20 cellular contexts compared by ENCODE assay signal in the genomic region with DNA sequence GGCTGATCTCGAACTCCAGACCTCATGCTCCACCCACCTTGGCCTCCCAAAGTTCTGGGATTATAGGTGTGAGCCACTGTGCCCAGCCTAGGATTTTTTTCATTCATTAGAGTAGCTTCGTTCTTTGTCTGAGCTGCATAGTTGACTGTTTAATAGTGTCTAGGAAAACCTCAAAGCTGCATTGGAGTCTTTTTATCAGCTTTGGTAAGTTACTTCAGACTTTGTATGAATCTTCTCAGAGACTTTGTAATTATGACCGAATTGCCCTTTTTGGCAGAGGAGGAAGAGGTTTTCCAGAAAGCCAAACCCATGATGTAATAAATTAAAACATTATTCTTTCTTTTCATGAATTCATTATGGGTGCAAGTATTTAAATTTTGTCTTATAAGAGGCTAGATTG. TPM values are rescaled to one million over a fixed set of nuclear protein-coding genes. Genes with fewer than 3 reads are reported as not detected.
DNase-seq lines count a peak whose midpoint lies in the region; ATAC-seq, FAIRE-seq and TF ChIP-seq lines count a peak whose summit lies in the region.
"Had no signal": no experiment of that assay in that cellular context is flagged by ENCODE, and none has a peak within 500 bp of the region (broad histone marks: within the 10 kb centered on the region; RNA-seq: fewer than 3 reads in every experiment).

No MANE protein-coding gene starts in this region.

- H3K4me3 ChIP-seq in mammary epithelial cell (replicated peaks in 1 of 3; ENCODE audit: insufficient read depth in 1 of 3, low read depth in 2 of 3, low read length in 3 of 3) (no peak overlapping the region), breast epithelium (no peak overlapping the region), body of pancreas (no peak overlapping the region), uterus (peak overlapping the region in 1 of 2 donors; percentile 0), WERI-Rb-1 (ENCODE audit: low read depth, low read length) (no peak overlapping the region)

- 93% methylated on average over 3 of the region's 3 CpGs for WGBS in mammary epithelial cell (ENCODE audit: low coverage, missing lambda C conversion rate)
- WGBS in body of pancreas, 2 donors = 27 to 29% methylated on average over 3 of the region's 3 CpGs

- no peaks in the 10 kb centered on the region for H3K27me3 ChIP-seq in mammary epithelial cell (ENCODE audit: insufficient read depth, low read length)
- no peaks in the 10 kb centered on the region for H3K27me3 ChIP-seq in breast epithelium
- H3K27me3 ChIP-seq in body of pancreas = no peaks in the 10 kb centered on the region
- H3K27me3 ChIP-seq in uterus = no peaks in the 10 kb centered on the region
- no peaks in the 10 kb centered on the region for H3K27me3 ChIP-seq in WERI-Rb-1 (ENCODE audit: insufficient read depth, low read depth, severe bottlenecking)

- H3K4me1 ChIP-seq in mammary epithelial cell (ENCODE audit: insufficient read depth, low read length) (peaks cover 7% of the 10 kb centered on the region), breast epithelium (no peaks in the 10 kb centered on the region), body of pancreas (peaks cover 45% of the 10 kb centered on the region), uterus (peaks cover 5 to 7% of the 10 kb centered on the region in 2 donors)

- H3K27ac ChIP-seq in mammary epithelial cell (ENCODE audit: insufficient read depth, low read depth, low read length) (no peak overlapping the region), breast epithelium (no peak overlapping the region), body of pancreas (peak overlapping the region in 3 of 4 donors; percentile 9 to 84 (median 70)), uterus (peak overlapping the region; percentile 4 to 98), WERI-Rb-1 (no peak overlapping the region)
- H3K27ac ChIP-seq: VCaP had no signal

- in situ Hi-C loops in mammary epithelial cell (cut with MboI; ENCODE audit: low sequenced_read_pairs in 2 of 2) = loop anchor here in 1 of 2 donors (10.0 kb wide), 1 partner anchor 105 kb away; no protein-coding TSS in a partner anchor

- no peak overlapping the region for H3K4me2 ChIP-seq in mammary epithelial cell (ENCODE audit: insufficient read depth, low read depth, low read length)

- DNase-seq in mammary epithelial cell (peak; percentile 3), breast epithelium (ENCODE audit: low spot score in 2 of 2) (no peak), body of pancreas (no peak), medulla oblongata (ENCODE audit: extremely low spot score) (peak; percentile 18), uterus (no peak), WERI-Rb-1 (no peak), urothelium cell line (ENCODE audit: low spot score) (no peak), NCI-H748 (lab: John Stamatoyannopoulos, UW; ENCODE audit: unreplicated experiment) (no peak)
- DNase-seq: 8988T; activated CD8-positive, alpha-beta memory T cell treated with anti-CD3 and anti-CD28 coated beads for 24 hours; activated effector memory CD4-positive, alpha-beta T cell treated with Interleukin-2 at 50 U/mL for 16 hours; central memory CD4-positive, alpha-beta T cell; endodermal cell; kidney; NCI-H226; occipital lobe; stimulated activated CD4-positive, alpha-beta T cell treated with anti-CD3 and anti-CD28 coated beads, Interleukin-12 subunit alpha, Interleukin-12 subunit beta, amount 100 ng/mL, for 4 hours; SW 1271 had no signal

- H3K9ac ChIP-seq in mammary epithelial cell (ENCODE audit: insufficient read depth, low read length) = no peak overlapping the region

- intact Hi-C loops in mammary epithelial cell (cut with micrococcal nuclease) (no loop called here), breast epithelium (cut with DNase I; ENCODE audit: low total_unique reads) (no loop called here), body of pancreas (cut with DNase I) (no loop called here), uterus (cut with DNase I; ENCODE audit: low total_unique reads) (no loop called here)

- no TSS peak for BruUV-seq in mammary epithelial cell (replicated peaks; lab: Mats Ljungman, UMichigan)

- TF ChIP-seq POLR2A in breast epithelium (IDR thresholded peaks at IDR 0.05) (no peak), body of pancreas (IDR thresholded peaks at IDR 0.05) (peak in 1 of 3 donors; percentile 18), uterus (IDR thresholded peaks at IDR 0.05) (no peak)

- no peaks in the 10 kb centered on the region for H4K20me1 ChIP-seq in mammary epithelial cell (ENCODE audit: insufficient read depth, low read length)

- dilution Hi-C loops in mammary epithelial cell (cut with HindIII; ENCODE audit: low sequenced_read_pairs) = no loop called here

- CTCF ChIA-PET in mammary epithelial cell (lab: Charles Lee; ENCODE audit: low non-redundant PET) = no interaction called here

- H3K9me3 ChIP-seq in mammary epithelial cell (replicated peaks; ENCODE audit: insufficient read depth, low read length) = no peaks in the 10 kb centered on the region
- H3K9me3 ChIP-seq in breast epithelium = no peaks in the 10 kb centered on the region
- no peaks in the 10 kb centered on the region for H3K9me3 ChIP-seq in body of pancreas
- H3K9me3 ChIP-seq in uterus = no peaks in the 10 kb centered on the region
- no peaks in the 10 kb centered on the region for H3K9me3 ChIP-seq in WERI-Rb-1 (ENCODE audit: severe bottlenecking)

- H3K79me2 ChIP-seq in mammary epithelial cell (ENCODE audit: insufficient read depth, low read length) = peaks cover 30% of the 10 kb centered on the region

- H2AFZ ChIP-seq in mammary epithelial cell (ENCODE audit: low read depth, low read length) = no peak overlapping the region

- no peak for TF ChIP-seq CTCF in mammary epithelial cell (conservative IDR thresholded peaks at IDR 0.05 in 1 of 2, IDR thresholded peaks at IDR 0.05 in 1 of 2; ENCODE audit: extremely low read depth in 1 of 2, insufficient read depth in 1 of 2, low read depth in 1 of 2, low read length in 2 of 2)
- no peak for TF ChIP-seq CTCF in breast epithelium (IDR thresholded peaks at IDR 0.05)
- no peak for TF ChIP-seq CTCF in body of pancreas (IDR thresholded peaks at IDR 0.05)
- no peak for TF ChIP-seq CTCF in uterus (IDR thresholded peaks at IDR 0.05)
- no peak for TF ChIP-seq CTCF in WERI-Rb-1 (IDR thresholded peaks at IDR 0.05; ENCODE audit: low read depth, low read length)

- ATAC-seq in body of pancreas = no peak

- H3K36me3 ChIP-seq in mammary epithelial cell (ENCODE audit: insufficient read depth, low read length) (peaks cover 3% of the 10 kb centered on the region), breast epithelium (no peaks in the 10 kb centered on the region), body of pancreas (replicated peaks in 1 of 2; ENCODE audit: insufficient read depth in 1 of 2, low read depth in 2 of 2) (peaks cover 0 to 4% of the 10 kb centered on the region in 2 donors), uterus (no peaks in the 10 kb centered on the region), WERI-Rb-1 (peaks cover under 1% of the 10 kb centered on the region; the same call in 1 of the 2 replicates)

- no peak for FAIRE-seq in urothelium cell line (lab: Jason Lieb, UNC)

RNA-seq across cellular contexts. Expression of a gene that starts 5.1 kb away (rescaled TPM):
- total RNA-seq in mammary epithelial cell = 10 to 100 TPM; 15.6 to 25.3 TPM
- polyA plus RNA-seq in mammary epithelial cell = 6.2 TPM
- polyA minus RNA-seq in mammary epithelial cell = 7.1 TPM
- total RNA-seq in breast epithelium = 10 to 100 TPM; 25.3 to 39.5 (median 31.5) TPM
- 10 to 100 TPM; 20.2 to 24.1 TPM for total RNA-seq in body of pancreas
- total RNA-seq in uterus = 10 to 100 TPM; 38.0 to 70.9 (median 59.1) TPM

RNA-seq across cellular contexts. Expression of a gene that starts 31.0 kb away (rescaled TPM):
- total RNA-seq in mammary epithelial cell (100 to 1,000 TPM in 1 of 2 donors, 10 to 100 TPM in 1; 85.9 to 113 TPM), breast epithelium (100 to 1,000 TPM in 2 of 3 donors, 10 to 100 TPM in 1; 96.0 to 186 (median 156) TPM), body of pancreas (10 to 100 TPM; 56.7 to 63.8 TPM), uterus (100 to 1,000 TPM in 2 of 4 donors, 10 to 100 TPM in 2; 40.6 to 300 (median 116) TPM)
- 85.4 TPM for polyA plus RNA-seq in mammary epithelial cell
- 82.6 TPM for polyA minus RNA-seq in mammary epithelial cell

RNA-seq across cellular contexts. Expression of a gene that starts 35.9 kb away (rescaled TPM):
- total RNA-seq in mammary epithelial cell = under 1 TPM in 1 of 2 donors, not detected in 1; under 0.01 TPM
- not detected for polyA plus RNA-seq in mammary epithelial cell
- polyA minus RNA-seq in mammary epithelial cell = not detected
- total RNA-seq in breast epithelium = 1 to 10 TPM; 2.6 to 3.6 (median 2.6) TPM
- 10 to 100 TPM; 19.2 to 20.1 TPM for total RNA-seq in body of pancreas
- total RNA-seq in uterus = 1 to 10 TPM; 3.6 to 8.2 (median 5.8) TPM
- total RNA-seq: G401 had no signal

Comparison
In these comparisons a context has a peak if more than half of its experiments do, and no peak if none do; other contexts are left out.
1. DNase-seq: peak in mammary epithelial cell (single experiment) and medulla oblongata (single experiment); none in breast epithelium (0 of 2), body of pancreas (0 of 4), uterus (0 of 2), WERI-Rb-1 (single experiment), urothelium cell line (single experiment) and NCI-H748 (single experiment).
2. H3K27ac ChIP-seq: peak in body of pancreas (3 of 4) and uterus (2 of 2); none in mammary epithelial cell (single experiment), breast epithelium (0 of 2) and WERI-Rb-1 (single experiment).